12 cellular contexts compared by ENCODE assay signal in genomic region chr20:54477134-54477533, GRCh38. TPM values are rescaled to one million over a fixed set of nuclear protein-coding genes. Genes with fewer than 3 reads are reported as not detected.
DNase-seq lines count a peak whose midpoint lies in the region; ATAC-seq and TF ChIP-seq lines count a peak whose summit lies in the region.
"Had no signal": no experiment of that assay in that cellular context is flagged by ENCODE, and none has a peak within 500 bp of the region (broad histone marks: within the 10 kb centered on the region; RNA-seq: fewer than 3 reads in every experiment).

No MANE protein-coding gene starts in this region.

- TF ChIP-seq POLR2A in transverse colon (IDR thresholded peaks at IDR 0.05), result no peak

- H3F3A ChIP-seq in GM23248 (ENCODE audit: insufficient read depth), result peaks cover 37% of the 10 kb centered on the region

- H3K4me3 ChIP-seq in GM23248 (peak overlapping the region; percentile 94), adipocyte (ENCODE audit: low read length) (peak overlapping the region; percentile 95), foreskin fibroblast (ENCODE audit: low read depth in 1 of 2, low read length in 2 of 2) (peak overlapping the region; percentile 62 to 83), transverse colon (no peak overlapping the region)
- H3K4me3 ChIP-seq: mucosa of descending colon had no signal

- H2AFZ ChIP-seq in GM23248, result peak overlapping the region; percentile 90

- H3K9me3 ChIP-seq in GM23248 (ENCODE audit: low read depth), result no peaks in the 10 kb centered on the region
- no peaks in the 10 kb centered on the region for H3K9me3 ChIP-seq in adipocyte (ENCODE audit: control insufficient read depth, low read length)
- no peaks in the 10 kb centered on the region for H3K9me3 ChIP-seq in transverse colon
- H3K9me3 ChIP-seq: mucosa of descending colon had no signal

- in situ Hi-C loops in GM23248 (cut with MboI) (loop anchor here (10.0 kb wide), 1 partner anchor 168 kb away; no protein-coding TSS in a partner anchor), transverse colon (cut with MboI; ENCODE audit: low pct_ligation_motif_present in 1 of 4, low pct_unique_long_range_greater_than_20kb in 1 of 4, low sequenced_read_pairs in 3 of 4) (no loop called here)

- H3K4me1 ChIP-seq in GM23248 (ENCODE audit: insufficient read depth) (peaks cover 10% of the 10 kb centered on the region), adipocyte (ENCODE audit: control insufficient read depth, insufficient read depth, low read length) (peaks cover 19% of the 10 kb centered on the region), transverse colon (peaks cover 0 to 3% (median 0%) of the 10 kb centered on the region in 4 donors)

- H3K4me2 ChIP-seq in GM23248 (ENCODE audit: unreplicated experiment), result peak overlapping the region; percentile 92

- H3K27me3 ChIP-seq in GM23248 (replicated peaks; ENCODE audit: insufficient read depth), result no peaks in the 10 kb centered on the region
- H3K27me3 ChIP-seq in adipocyte (replicated peaks; ENCODE audit: control insufficient read depth, insufficient read depth, low read length), result no peaks in the 10 kb centered on the region
- peaks cover 48% of the 10 kb centered on the region for H3K27me3 ChIP-seq in transverse colon

- peak overlapping the region; percentile 69 for H3K9ac ChIP-seq in GM23248
- peak overlapping the region; percentile 84 for H3K9ac ChIP-seq in adipocyte (ENCODE audit: low read length)

- H3K27ac ChIP-seq in GM23248 (0 out of 2 replicates have a peak overlapping the region, but pooled peaks have one; percentile 0), transverse colon (no peak overlapping the region)

- H3K9me2 ChIP-seq in GM23248 (ENCODE audit: insufficient read depth), result no peaks in the 10 kb centered on the region

- intact Hi-C loops in transverse colon (cut with DNase I; ENCODE audit: low total_unique reads), result no loop called here

- no peaks in the 10 kb centered on the region for H3K36me3 ChIP-seq in GM23248 (ENCODE audit: low read depth)
- H3K36me3 ChIP-seq in adipocyte (ENCODE audit: control insufficient read depth, insufficient read depth, low read length, severe bottlenecking), result no peaks in the 10 kb centered on the region
- no peaks in the 10 kb centered on the region for H3K36me3 ChIP-seq in transverse colon

- no peak for ATAC-seq in HG03045 (IDR thresholded peaks at IDR 0.05; ENCODE audit: unreplicated experiment)
- ATAC-seq in GM21576 (IDR thresholded peaks at IDR 0.05; ENCODE audit: unreplicated experiment), result no peak
- ATAC-seq: esophagus mucosa, mucosa of descending colon had no signal

- TF ChIP-seq CTCF in foreskin fibroblast (IDR thresholded peaks at IDR 0.05; ENCODE audit: low read depth, low read length) (no peak), transverse colon (IDR thresholded peaks at IDR 0.05) (no peak)

- H4K20me1 ChIP-seq in GM23248 (ENCODE audit: insufficient read depth), result no peaks in the 10 kb centered on the region

- WGBS in GM23248 (ENCODE audit: low coverage in 1 of 2, low lambda C conversion rate in 2 of 2, missing lambda C conversion rate in 2 of 2), 2 experiments, result 1 to 4% methylated on average over 3 of the region's 3 CpGs
- WGBS in transverse colon (ENCODE audit: low coverage in 1 of 2), 2 donors, result 16 to 31% methylated on average over 3 of the region's 3 CpGs

- peak; percentile 32 for DNase-seq in GM23248
- DNase-seq in adipocyte (ENCODE audit: low read depth), result peak; percentile 48
- DNase-seq in foreskin fibroblast, result peak in 1 of 2 donors; percentile 4
- peak; percentile 6 for DNase-seq in retina
- DNase-seq in transverse colon, result no peak
- DNase-seq: CD4-positive, alpha-beta memory T cell; mucosa of descending colon; SIG-M5; stimulated activated CD4-positive, alpha-beta T cell treated with anti-CD3 and anti-CD28 coated beads, Interleukin-4, amount 100 ng/mL, for 1 hour had no signal

- TF ChIP-seq EP300 in transverse colon (IDR thresholded peaks at IDR 0.05; ENCODE audit: low read depth), result no peak

- H3K79me2 ChIP-seq in GM23248 (ENCODE audit: insufficient read depth), result peaks cover 12% of the 10 kb centered on the region; the same call in 1 of the 2 replicates

RNA-seq across cellular contexts. Expression of gene DOK5, which starts 1.7 kb away (rescaled TPM):
- 10.8 and 11.8 TPM in 2 replicates for total RNA-seq in GM23248 (2014; rRNA removed; shearing (Covaris generic))
- polyA plus RNA-seq in GM23248 (2016; fragmentation: Nextera tagmentation; extraction: Ambion mirVana), result 16.0 and 16.1 TPM in 2 replicates
- 10 to 100 TPM in 1 of 4 donors, 1 to 10 TPM in 1, under 1 TPM in 1, not detected in 1; 0.55 to 48.6 (median 1.3) TPM for total RNA-seq in transverse colon
- total RNA-seq: CD4-positive, alpha-beta memory T cell had no signal
- polyA plus RNA-seq: CD4-positive, alpha-beta memory T cell had no signal

Comparison
In these comparisons a context has a peak if more than half of its experiments do, and no peak if none do; other contexts are left out.
1. H3K4me3 ChIP-seq: peak in GM23248 (single experiment), adipocyte (single experiment) and foreskin fibroblast (2 of 2); none in transverse colon (0 of 4).